Comparison of ENCODE assay signal across 9 cellular contexts in genomic region chr5:93915142-93915553, GRCh38.
DNase-seq lines count a peak whose midpoint lies in the region; ATAC-seq and TF ChIP-seq lines count a peak whose summit lies in the region.
"Had no signal": no experiment of that assay in that cellular context is flagged by ENCODE, and none has a peak within 500 bp of the region (broad histone marks: within the 10 kb centered on the region; RNA-seq: fewer than 3 reads in every experiment).

No MANE protein-coding gene starts in this region.

- H3K79me2 ChIP-seq in fibroblast of lung (ENCODE audit: control insufficient read depth, insufficient read depth, low read length), result no peaks in the 10 kb centered on the region

- peak; percentile 57 for TF ChIP-seq CTCF in left ventricle myocardium inferior (IDR thresholded peaks at IDR 0.05; ENCODE audit: borderline replicate concordance)
- peak; percentile 42 to 45 for TF ChIP-seq CTCF in fibroblast of lung (conservative IDR thresholded peaks at IDR 0.05 in 1 of 2, IDR thresholded peaks at IDR 0.05 in 1 of 2; ENCODE audit: low read depth in 1 of 2, low read length in 2 of 2)
- TF ChIP-seq CTCF in retinal pigment epithelial cell (conservative IDR thresholded peaks at IDR 0.05; ENCODE audit: low read depth, low read length), result peak; percentile 39

- H3K9ac ChIP-seq in fibroblast of lung (ENCODE audit: insufficient read depth, low read length), result no peak overlapping the region

- DNase-seq in left ventricle myocardium inferior, result no peak
- DNase-seq in left ventricle myocardium superior, result no peak
- peak; percentile 69 for DNase-seq in RPMI8226
- DNase-seq in fibroblast of lung (ENCODE audit: low read depth in 2 of 2), result peak; percentile 63 to 80
- no peak for DNase-seq in retinal pigment epithelial cell (ENCODE audit: low read depth)
- no peak for DNase-seq in islet precursor cell

- ATAC-seq in left ventricle myocardium superior, result no peak
- peak; percentile 64 for ATAC-seq in HG02970 (IDR thresholded peaks at IDR 0.05; ENCODE audit: low FRiP score, unreplicated experiment)
- no peak for ATAC-seq in GM21526 (IDR thresholded peaks at IDR 0.05; ENCODE audit: low FRiP score, unreplicated experiment)

- no peak overlapping the region for H3K27ac ChIP-seq in left ventricle myocardium inferior (replicated peaks)
- H3K27ac ChIP-seq in fibroblast of lung (ENCODE audit: insufficient read depth, low read length), result no peak overlapping the region
- H3K27ac ChIP-seq: thoracic aorta had no signal

- H3K4me3 ChIP-seq in left ventricle myocardium inferior, result no peak overlapping the region
- H3K4me3 ChIP-seq in fibroblast of lung (replicated peaks in 1 of 4; ENCODE audit: control extremely low read depth in 1 of 4, insufficient read depth in 1 of 4, low read depth in 3 of 4, low read length in 4 of 4), result no peak overlapping the region
- H3K4me3 ChIP-seq in retinal pigment epithelial cell (ENCODE audit: low read length), result no peak overlapping the region
- H3K4me3 ChIP-seq: thoracic aorta had no signal

- H4K20me1 ChIP-seq in fibroblast of lung (ENCODE audit: control insufficient read depth, extremely low read depth, insufficient read depth, low read length), result no peaks in the 10 kb centered on the region

- no peaks in the 10 kb centered on the region for H3K4me1 ChIP-seq in left ventricle myocardium inferior
- H3K4me1 ChIP-seq in fibroblast of lung (ENCODE audit: control insufficient read depth, extremely low read depth, insufficient read depth, low read length), result no peaks in the 10 kb centered on the region

- no peaks in the 10 kb centered on the region for H3K36me3 ChIP-seq in left ventricle myocardium inferior
- no peaks in the 10 kb centered on the region for H3K36me3 ChIP-seq in fibroblast of lung (ENCODE audit: control insufficient read depth, insufficient read depth, low read length)
- H3K36me3 ChIP-seq: thoracic aorta had no signal

- no peak overlapping the region for H3K4me2 ChIP-seq in fibroblast of lung (ENCODE audit: extremely low read depth, insufficient read depth, low read length)

- no peak overlapping the region for H2AFZ ChIP-seq in fibroblast of lung (ENCODE audit: low read length)

- intact Hi-C loops in left ventricle myocardium inferior (cut with micrococcal nuclease), result no loop called here
- intact Hi-C loops in left ventricle myocardium superior (cut with micrococcal nuclease), result no loop called here

- no peaks in the 10 kb centered on the region for H3K27me3 ChIP-seq in left ventricle myocardium inferior (ENCODE audit: low read depth)
- no peaks in the 10 kb centered on the region for H3K27me3 ChIP-seq in fibroblast of lung (ENCODE audit: control insufficient read depth, insufficient read depth, low read length)

- H3K9me3 ChIP-seq in left ventricle myocardium inferior (replicated peaks), result no peaks in the 10 kb centered on the region
- H3K9me3 ChIP-seq in fibroblast of lung (ENCODE audit: control insufficient read depth, insufficient read depth, low read depth, low read length), result no peaks in the 10 kb centered on the region
- H3K9me3 ChIP-seq: thoracic aorta had no signal

Comparison
In these comparisons a context has a peak if more than half of its experiments do, and no peak if none do; other contexts are left out.
1. DNase-seq: peak in RPMI8226 (single experiment) and fibroblast of lung (2 of 2); none in left ventricle myocardium inferior (single experiment), left ventricle myocardium superior (single experiment), retinal pigment epithelial cell (single experiment) and islet precursor cell (single experiment).
2. Peak in every context shown above with its lines, with median percentiles within 50 percentile points of each other: CTCF ChIP-seq.